Comparison of ENCODE assay signal across 20 cellular contexts in the genomic region with DNA sequence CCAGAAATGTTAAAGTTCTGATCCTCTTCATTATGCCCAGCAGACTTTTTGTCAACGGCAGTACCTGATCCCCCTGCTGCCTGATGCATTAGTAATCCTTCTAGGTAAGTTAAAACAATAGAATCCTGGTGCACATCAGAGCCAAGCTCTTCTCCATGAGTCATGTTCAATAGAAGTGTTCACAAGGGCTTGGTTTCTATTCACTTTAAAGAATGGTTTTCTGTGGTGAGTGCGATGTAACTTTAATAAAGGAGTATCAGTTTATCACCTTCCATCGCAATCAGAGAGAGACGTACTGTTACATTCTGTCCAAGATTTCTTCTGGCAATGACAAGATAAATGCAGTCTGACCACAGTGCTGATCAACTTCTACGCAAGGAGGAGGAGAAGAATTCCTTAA.
"Had no signal": no experiment of that assay in that cellular context is flagged by ENCODE, and none has a peak within 500 bp of the region (broad histone marks: within the 10 kb centered on the region; RNA-seq: fewer than 3 reads in every experiment).

No MANE protein-coding gene starts in this region.

- ATAC-seq: activated CD8-positive, alpha-beta memory T cell treated with anti-CD3 and anti-CD28 coated beads, Interleukin-2, amount 10 ng/mL, durations not matched to agents 7 days and 5 days; effector memory CD8-positive, alpha-beta T cell; left lung; natural killer cell; psoas muscle; right cardiac atrium; T-helper 17 cell; upper lobe of right lung had no signal

- H3K4me1 ChIP-seq: left lung, upper lobe of right lung had no signal

- H3K4me3 ChIP-seq: left lung, ovary, psoas muscle, upper lobe of right lung had no signal

- H3K27me3 ChIP-seq: left lung, ovary, upper lobe of right lung had no signal

- H3K27ac ChIP-seq: left lung, ovary, psoas muscle, upper lobe of right lung had no signal

- H3K36me3 ChIP-seq: ovary had no signal

- H3K9me3 ChIP-seq: left lung, ovary, psoas muscle, upper lobe of right lung had no signal

- DNase-seq: activated B cell treated with CpG ODN at 0.5 μM for 24 hours; activated CD4-positive, alpha-beta memory T cell treated with anti-CD3 and anti-CD28 coated beads, Interleukin-2, amount 10 ng/mL, durations not matched to agents 7 days and 5 days; activated CD4-positive, alpha-beta T cell treated with anti-CD3 and anti-CD28 coated beads for 4 hours; activated CD8-positive, alpha-beta memory T cell treated with anti-CD3 and anti-CD28 coated beads, Interleukin-2, amount 10 ng/mL, durations not matched to agents 7 days and 5 days; activated effector memory CD4-positive, alpha-beta T cell treated with anti-CD3 and anti-CD28 coated beads, Interleukin-2, amount 50 U/mL, for 16 hours; activated naive CD4-positive, alpha-beta T cell treated with anti-CD3 and anti-CD28 coated beads, Interleukin-2, amount 10 ng/mL, durations not matched to agents 7 days and 5 days; activated T-cell treated with anti-CD3 and anti-CD28 coated beads for 4 hours; central memory CD4-positive, alpha-beta T cell; effector memory CD8-positive, alpha-beta T cell; left lung; midbrain; natural killer cell; ovary; psoas muscle; right cardiac atrium; stimulated activated CD4-positive, alpha-beta T cell treated with anti-CD3 and anti-CD28 coated beads, Interleukin-4, amount 100 ng/mL, for 24 hours; stimulated activated naive CD4-positive, alpha-beta T cell treated with Interleukin-2 at 50 U/mL for 16 hours; SW 1271; T-helper 17 cell; upper lobe of right lung had no signal
